In the genomic region with DNA sequence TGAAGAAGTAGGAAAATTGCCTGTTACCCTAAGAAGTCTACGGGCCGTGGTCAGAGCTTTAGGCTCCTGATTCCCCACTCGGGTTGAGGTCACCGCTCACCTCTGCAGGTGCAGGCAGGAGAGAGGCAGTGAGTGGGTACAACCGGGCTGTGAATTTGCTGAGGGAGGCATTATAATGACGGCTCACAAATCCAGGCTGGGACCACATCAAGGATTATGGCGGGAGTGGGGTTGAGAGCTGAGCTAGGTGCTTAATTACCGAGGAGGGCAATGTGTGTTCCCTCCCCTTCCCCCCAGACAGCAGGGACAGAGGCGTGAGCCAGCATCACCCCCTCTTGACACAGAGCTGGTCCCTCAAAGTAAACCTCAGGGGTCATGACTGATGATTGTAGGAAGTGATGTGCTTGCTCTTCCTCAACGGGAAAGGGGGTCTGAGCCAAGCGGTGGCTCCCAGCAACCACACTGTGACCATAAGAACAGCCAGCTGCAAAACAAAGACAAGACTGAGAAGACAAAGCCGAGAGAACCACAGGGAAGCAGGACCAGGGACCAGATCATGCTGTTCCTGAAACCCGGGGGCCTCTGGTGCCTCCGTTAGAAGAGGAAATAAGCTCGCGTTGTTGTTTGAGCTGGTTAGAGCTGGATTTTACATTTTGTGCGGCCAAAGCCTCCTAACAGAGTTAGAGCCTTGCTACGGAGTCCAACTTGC, we compare ENCODE assay signal across 1 cellular context.
TF ChIP-seq lines count a peak whose summit lies in the region.

No MANE protein-coding gene starts in this region.

TF ChIP-seq in GM23338, 12 proteins besides CTCF, POLR2A, EP300 and RAD21 (continued from another document):
- TF ChIP-seq, protein P1, sequence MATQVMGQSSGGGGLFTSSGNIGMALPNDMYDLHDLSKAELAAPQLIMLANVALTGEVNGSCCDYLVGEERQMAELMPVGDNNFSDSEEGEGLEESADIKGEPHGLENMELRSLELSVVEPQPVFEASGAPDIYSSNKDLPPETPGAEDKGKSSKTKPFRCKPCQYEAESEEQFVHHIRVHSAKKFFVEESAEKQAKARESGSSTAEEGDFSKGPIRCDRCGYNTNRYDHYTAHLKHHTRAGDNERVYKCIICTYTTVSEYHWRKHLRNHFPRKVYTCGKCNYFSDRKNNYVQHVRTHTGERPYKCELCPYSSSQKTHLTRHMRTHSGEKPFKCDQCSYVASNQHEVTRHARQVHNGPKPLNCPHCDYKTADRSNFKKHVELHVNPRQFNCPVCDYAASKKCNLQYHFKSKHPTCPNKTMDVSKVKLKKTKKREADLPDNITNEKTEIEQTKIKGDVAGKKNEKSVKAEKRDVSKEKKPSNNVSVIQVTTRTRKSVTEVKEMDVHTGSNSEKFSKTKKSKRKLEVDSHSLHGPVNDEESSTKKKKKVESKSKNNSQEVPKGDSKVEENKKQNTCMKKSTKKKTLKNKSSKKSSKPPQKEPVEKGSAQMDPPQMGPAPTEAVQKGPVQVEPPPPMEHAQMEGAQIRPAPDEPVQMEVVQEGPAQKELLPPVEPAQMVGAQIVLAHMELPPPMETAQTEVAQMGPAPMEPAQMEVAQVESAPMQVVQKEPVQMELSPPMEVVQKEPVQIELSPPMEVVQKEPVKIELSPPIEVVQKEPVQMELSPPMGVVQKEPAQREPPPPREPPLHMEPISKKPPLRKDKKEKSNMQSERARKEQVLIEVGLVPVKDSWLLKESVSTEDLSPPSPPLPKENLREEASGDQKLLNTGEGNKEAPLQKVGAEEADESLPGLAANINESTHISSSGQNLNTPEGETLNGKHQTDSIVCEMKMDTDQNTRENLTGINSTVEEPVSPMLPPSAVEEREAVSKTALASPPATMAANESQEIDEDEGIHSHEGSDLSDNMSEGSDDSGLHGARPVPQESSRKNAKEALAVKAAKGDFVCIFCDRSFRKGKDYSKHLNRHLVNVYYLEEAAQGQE (IDR thresholded peaks at IDR 0.05; ENCODE audit: unreplicated experiment): no peak
- no peak for TF ChIP-seq CREB1 (CRISPR knock-in tag; IDR thresholded peaks at IDR 0.05; ENCODE audit: low read depth)
